17 cellular contexts compared by ENCODE assay signal in the genomic region with DNA sequence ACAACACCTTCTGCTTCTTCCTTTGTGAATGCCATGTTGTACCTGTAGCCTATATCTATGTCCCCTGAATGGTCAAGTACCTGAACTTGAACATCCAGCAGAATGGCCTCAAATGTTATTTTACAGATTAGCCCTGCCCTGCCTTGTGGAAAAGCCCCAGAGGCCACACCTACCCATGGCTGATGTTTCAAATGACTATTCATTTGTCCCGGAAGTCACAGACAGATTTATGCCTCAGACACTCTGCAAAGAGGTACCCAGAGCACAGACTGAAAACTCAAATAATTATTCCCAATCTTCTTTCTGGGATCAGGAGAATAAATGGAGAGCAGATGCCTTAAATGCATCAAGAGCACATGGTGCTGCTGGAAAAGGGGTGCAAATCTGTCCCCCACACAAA. TPM values are rescaled to one million over a fixed set of nuclear protein-coding genes. Genes with fewer than 3 reads are reported as not detected.
DNase-seq lines count a peak whose midpoint lies in the region; ATAC-seq and TF ChIP-seq lines count a peak whose summit lies in the region.
"Had no signal": no experiment of that assay in that cellular context is flagged by ENCODE, and none has a peak within 500 bp of the region (broad histone marks: within the 10 kb centered on the region; RNA-seq: fewer than 3 reads in every experiment).

No MANE protein-coding gene starts in this region.

- no peak overlapping the region for H3K27ac Mint-ChIP-seq in endodermal cell
- H3K27ac Mint-ChIP-seq: activated CD4-positive, alpha-beta memory T cell treated with anti-CD3 and anti-CD28 coated beads for 36 hours; activated T-helper 17 cell treated with anti-CD3 and anti-CD28 coated beads, Interleukin-2, amount 50 U/mL, for 72 hours; CD8-positive, alpha-beta memory T cell; natural killer cell; stimulated activated naive CD8-positive, alpha-beta T cell treated with anti-CD3 and anti-CD28 coated beads, Interleukin-15, Interleukin-2, amounts not matched to agents 100 ng/mL and 50 ng/mL, for 24 hours had no signal

- WGBS in hepatocyte (ENCODE audit: low lambda C conversion rate, missing lambda C conversion rate) = 32% methylated on average over 1 of the region's 1 CpG
- 39 to 47% methylated on average over 1 of the region's 1 CpG for WGBS in aorta, 2 donors
- 76% methylated on average over 1 of the region's 1 CpG; no CpG with 5 or more reads in 1 of the 2 experiments for WGBS in endodermal cell (ENCODE audit: insufficient coverage in 1 of 2, insufficient read length in 1 of 2), 2 experiments

- TF ChIP-seq CTCF in left ventricle myocardium inferior (IDR thresholded peaks at IDR 0.05; ENCODE audit: borderline replicate concordance) = no peak
- TF ChIP-seq CTCF in hepatocyte (IDR thresholded peaks at IDR 0.05; ENCODE audit: poor library complexity) = no peak
- TF ChIP-seq CTCF in endodermal cell (conservative IDR thresholded peaks at IDR 0.05) = no peak

- H4K20me1 ChIP-seq in hepatocyte (ENCODE audit: insufficient read depth, poor library complexity, severe bottlenecking) = no peaks in the 10 kb centered on the region

- H2AFZ ChIP-seq in hepatocyte = no peak overlapping the region

- H3K4me1 ChIP-seq in left ventricle myocardium inferior (peaks cover 34% of the 10 kb centered on the region), hepatocyte (ENCODE audit: insufficient read depth) (peaks cover 11% of the 10 kb centered on the region), aorta (ENCODE audit: control insufficient read depth in 1 of 2, insufficient read depth in 2 of 2, low read length in 2 of 2) (peaks cover 0 to 6% of the 10 kb centered on the region in 2 donors), endodermal cell (ENCODE audit: control insufficient read depth, insufficient read depth, low read length) (peaks cover 3% of the 10 kb centered on the region)
- H3K4me1 ChIP-seq: lower lobe of right lung had no signal

- H3K4me1 Mint-ChIP-seq in endodermal cell = peaks cover 20% of the 10 kb centered on the region
- H3K4me1 Mint-ChIP-seq: natural killer cell had no signal

- H3K27me3 ChIP-seq in left ventricle myocardium inferior (ENCODE audit: low read depth) (no peaks in the 10 kb centered on the region), hepatocyte (no peaks in the 10 kb centered on the region), aorta (ENCODE audit: control insufficient read depth in 1 of 2, insufficient read depth in 2 of 2, low read length in 1 of 2) (no peaks in the 10 kb centered on the region), endodermal cell (ENCODE audit: control insufficient read depth, insufficient read depth, low read length, poor library complexity, severe bottlenecking) (no peaks in the 10 kb centered on the region)

- H3K9me3 ChIP-seq in left ventricle myocardium inferior (replicated peaks) (no peaks in the 10 kb centered on the region), hepatocyte (ENCODE audit: low read depth) (no peaks in the 10 kb centered on the region), aorta (ENCODE audit: control insufficient read depth, low read length) (no peaks in the 10 kb centered on the region), endodermal cell (ENCODE audit: control insufficient read depth, low read length) (no peaks in the 10 kb centered on the region)
- H3K9me3 ChIP-seq: lower lobe of right lung, psoas muscle had no signal

- no peaks in the 10 kb centered on the region for H3K79me2 ChIP-seq in hepatocyte

- H3K27me3 Mint-ChIP-seq in endodermal cell (ENCODE audit: insufficient read depth) = peaks cover 2% of the 10 kb centered on the region
- H3K27me3 Mint-ChIP-seq: activated T-helper 17 cell treated with anti-CD3 and anti-CD28 coated beads, Interleukin-2, amount 50 U/mL, for 72 hours had no signal

- H3K4me2 ChIP-seq in hepatocyte = peak overlapping the region; percentile 57

- H3K9me3 Mint-ChIP-seq in endodermal cell = no peaks in the 10 kb centered on the region
- H3K9me3 Mint-ChIP-seq: activated CD4-positive, alpha-beta memory T cell treated with anti-CD3 and anti-CD28 coated beads for 36 hours; activated T-helper 17 cell treated with anti-CD3 and anti-CD28 coated beads, Interleukin-2, amount 50 U/mL, for 72 hours; CD8-positive, alpha-beta memory T cell; natural killer cell; stimulated activated naive CD8-positive, alpha-beta T cell treated with anti-CD3 and anti-CD28 coated beads, Interleukin-15, Interleukin-2, amounts not matched to agents 100 ng/mL and 50 ng/mL, for 24 hours had no signal

- no peak for ATAC-seq in Right ventricle myocardium inferior
- ATAC-seq in aorta (ENCODE audit: low FRiP score) = no peak
- ATAC-seq: activated T-helper 17 cell treated with anti-CD3 and anti-CD28 coated beads, Interleukin-2, amount 50 U/mL, for 72 hours; lower lobe of right lung; natural killer cell; psoas muscle had no signal

- H3K4me3 ChIP-seq in left ventricle myocardium inferior (no peak overlapping the region), hepatocyte (no peak overlapping the region), aorta (ENCODE audit: low read length in 2 of 2) (no peak overlapping the region), endodermal cell (ENCODE audit: low read length) (no peak overlapping the region)
- H3K4me3 ChIP-seq: lower lobe of right lung, psoas muscle had no signal

- H3K36me3 Mint-ChIP-seq in endodermal cell (ENCODE audit: low read depth) = no peaks in the 10 kb centered on the region
- H3K36me3 Mint-ChIP-seq: activated CD4-positive, alpha-beta memory T cell treated with anti-CD3 and anti-CD28 coated beads for 36 hours; CD8-positive, alpha-beta memory T cell; natural killer cell had no signal

- no peak overlapping the region for H3K9ac ChIP-seq in endodermal cell (ENCODE audit: extremely low read depth, low read length, poor library complexity, severe bottlenecking)

- H3K27ac ChIP-seq in left ventricle myocardium inferior (replicated peaks) (peak overlapping the region; percentile 58), hepatocyte (peak overlapping the region; percentile 68), aorta (ENCODE audit: low read depth in 1 of 2, low read length in 2 of 2) (peak overlapping the region in 1 of 2 donors; percentile 14), endodermal cell (ENCODE audit: low read depth, low read length) (no peak overlapping the region)
- H3K27ac ChIP-seq: lower lobe of right lung, psoas muscle had no signal

- no peaks in the 10 kb centered on the region for H3K9me2 ChIP-seq in hepatocyte (replicated peaks; ENCODE audit: insufficient read depth)

- intact Hi-C loops in left ventricle myocardium inferior (cut with micrococcal nuclease) (no loop called here), Right ventricle myocardium inferior (cut with DNase I) (no loop called here), aorta (cut with DNase I) (loop anchor here (5.0 kb wide), 1 partner anchor 40 kb away; no protein-coding TSS in a partner anchor)

- H3K36me3 ChIP-seq in left ventricle myocardium inferior (no peaks in the 10 kb centered on the region), hepatocyte (replicated peaks; ENCODE audit: insufficient read depth, low read depth) (no peaks in the 10 kb centered on the region), aorta (ENCODE audit: control insufficient read depth in 1 of 2, insufficient read depth in 2 of 2, low read length in 1 of 2) (no peaks in the 10 kb centered on the region), endodermal cell (ENCODE audit: control insufficient read depth, insufficient read depth, low read length) (no peaks in the 10 kb centered on the region)
- H3K36me3 ChIP-seq: lower lobe of right lung had no signal

- DNase-seq in left ventricle myocardium inferior = no peak
- DNase-seq in Right ventricle myocardium inferior (ENCODE audit: missing footprints) = no peak
- DNase-seq in NCI-H226 = peak; percentile 20
- DNase-seq in hepatocyte (ENCODE audit: low spot score) = no peak
- DNase-seq in aorta = no peak
- DNase-seq in endodermal cell = no peak
- no peak for DNase-seq in stimulated activated CD4-positive, alpha-beta T cell treated with anti-CD3 and anti-CD28 coated beads, Interleukin-4, amount 100 ng/mL, for 1 hour
- DNase-seq in UCSD-AML1 (lab: John Stamatoyannopoulos, UW; ENCODE audit: unreplicated experiment) = no peak
- DNase-seq: activated CD4-positive, alpha-beta memory T cell treated with anti-CD3 and anti-CD28 coated beads for 36 hours; CD8-positive, alpha-beta memory T cell; DND-41; lower lobe of right lung; natural killer cell; NCI-H1436 treated with DMSO at 0.1 percent for 48 hours; psoas muscle had no signal

- no peak overlapping the region for H3K4me3 Mint-ChIP-seq in endodermal cell
- H3K4me3 Mint-ChIP-seq: activated CD4-positive, alpha-beta memory T cell treated with anti-CD3 and anti-CD28 coated beads for 36 hours; activated T-helper 17 cell treated with anti-CD3 and anti-CD28 coated beads, Interleukin-2, amount 50 U/mL, for 72 hours; CD8-positive, alpha-beta memory T cell; natural killer cell; stimulated activated naive CD8-positive, alpha-beta T cell treated with anti-CD3 and anti-CD28 coated beads, Interleukin-15, Interleukin-2, amounts not matched to agents 100 ng/mL and 50 ng/mL, for 24 hours had no signal

RNA-seq across cellular contexts. Expression of a gene that starts 13.0 kb away (rescaled TPM):
- total RNA-seq in left ventricle myocardium inferior (37.7 TPM), Right ventricle myocardium inferior (27.3 TPM), hepatocyte (0.47 and 0.76 TPM in 2 replicates), aorta (1 to 10 TPM in 1 of 2 donors, under 1 TPM in 1; 0.65 to 2.2 TPM), endodermal cell (not detected)
- polyA plus RNA-seq in hepatocyte (0.21 and 0.73 TPM in 2 replicates), aorta (under 1 TPM; 0.15 to 0.75 TPM)
- polyA plus RNA-seq in endodermal cell (2013, experiment 1 of 2) = 3.5 TPM
- polyA plus RNA-seq in endodermal cell (2013, experiment 2 of 2) = 3.9 TPM

RNA-seq across cellular contexts. Expression of a gene that starts 19.4 kb away (rescaled TPM):
- total RNA-seq in left ventricle myocardium inferior = 6.9 TPM
- total RNA-seq in Right ventricle myocardium inferior = 7.9 TPM
- 17.8 and 21.6 TPM in 2 replicates for total RNA-seq in hepatocyte
- polyA plus RNA-seq in hepatocyte = 8.5 and 13.3 TPM in 2 replicates
- total RNA-seq in aorta = 10 to 100 TPM; 11.3 to 15.7 TPM
- polyA plus RNA-seq in aorta = 1 to 10 TPM; 4.6 to 7.4 TPM
- total RNA-seq in endodermal cell = 10 to 100 TPM; 16.4 to 17.7 TPM
- 9.4 TPM for polyA plus RNA-seq in endodermal cell (2013, experiment 1 of 2)
- polyA plus RNA-seq in endodermal cell (2013, experiment 2 of 2) = 8.2 TPM

Comparison
In these comparisons a context has a peak if more than half of its experiments do, and no peak if none do; other contexts are left out.
1. intact Hi-C loops: an anchor here in aorta (5.0 kb wide); none called in left ventricle myocardium inferior and Right ventricle myocardium inferior.